ENCODE assay signal across 13 cellular contexts in genomic region chr12:10425938-10426337, GRCh38. TPM values are rescaled to one million over a fixed set of nuclear protein-coding genes. Genes with fewer than 3 reads are reported as not detected.
"Had no signal": no experiment of that assay in that cellular context is flagged by ENCODE, and none has a peak within 500 bp of the region (broad histone marks: within the 10 kb centered on the region; RNA-seq: fewer than 3 reads in every experiment).

No MANE protein-coding gene starts in this region.

RNA-seq across cellular contexts. Expression of gene KLRC3, which starts 5.5 kb away (rescaled TPM):
- total RNA-seq: activated CD4-positive, alpha-beta memory T cell treated with anti-CD3 and anti-CD28 coated beads, Interleukin-2, amount 10 ng/mL, durations not matched to agents 7 days and 5 days; activated CD4-positive, alpha-beta T cell treated with anti-CD3 and anti-CD28 coated beads, Interleukin-2, amount 10 ng/mL, durations not matched to agents 7 days and 5 days; activated naive CD4-positive, alpha-beta T cell treated with anti-CD3 and anti-CD28 coated beads, Interleukin-2, amount 50 U/mL, for 72 hours; ascending aorta; breast epithelium; cardiac muscle cell; endothelial cell of umbilical vein; fibroblast of lung; fibroblast of villous mesenchyme; gastroesophageal sphincter; T-helper 2 cell treated with Interferon-gamma antibody and Interleukin-4, amounts not matched to agents 100 ng/mL and 5 ng/mL, for 36 hours; WTC11 had no signal
- polyA plus RNA-seq: endothelial cell of umbilical vein, fibroblast of lung had no signal

RNA-seq across cellular contexts. Expression of gene KLRC2, which starts 9.9 kb away (rescaled TPM):
- total RNA-seq: activated CD4-positive, alpha-beta memory T cell treated with anti-CD3 and anti-CD28 coated beads, Interleukin-2, amount 10 ng/mL, durations not matched to agents 7 days and 5 days; activated CD4-positive, alpha-beta T cell treated with anti-CD3 and anti-CD28 coated beads, Interleukin-2, amount 10 ng/mL, durations not matched to agents 7 days and 5 days; ascending aorta; cardiac muscle cell; endothelial cell of umbilical vein; fibroblast of lung; fibroblast of villous mesenchyme; T-helper 2 cell treated with Interferon-gamma antibody and Interleukin-4, amounts not matched to agents 100 ng/mL and 5 ng/mL, for 36 hours; WTC11 had no signal
- polyA plus RNA-seq: cardiac muscle cell, endothelial cell of umbilical vein, fibroblast of lung had no signal

RNA-seq across cellular contexts. Expression of gene KLRC4, which starts 16.4 kb away (rescaled TPM):
- total RNA-seq: activated CD4-positive, alpha-beta memory T cell treated with anti-CD3 and anti-CD28 coated beads, Interleukin-2, amount 10 ng/mL, durations not matched to agents 7 days and 5 days; activated CD4-positive, alpha-beta T cell treated with anti-CD3 and anti-CD28 coated beads, Interleukin-2, amount 10 ng/mL, durations not matched to agents 7 days and 5 days; ascending aorta; cardiac muscle cell; endothelial cell of umbilical vein; fibroblast of lung; fibroblast of villous mesenchyme; T-helper 2 cell treated with Interferon-gamma antibody and Interleukin-4, amounts not matched to agents 100 ng/mL and 5 ng/mL, for 36 hours; WTC11 had no signal
- polyA plus RNA-seq: cardiac muscle cell, endothelial cell of umbilical vein, fibroblast of lung had no signal

RNA-seq across cellular contexts. Expression of gene KLRC1, which starts 27.2 kb away (rescaled TPM):
- total RNA-seq: activated CD4-positive, alpha-beta memory T cell treated with anti-CD3 and anti-CD28 coated beads, Interleukin-2, amount 10 ng/mL, durations not matched to agents 7 days and 5 days; activated CD4-positive, alpha-beta T cell treated with anti-CD3 and anti-CD28 coated beads, Interleukin-2, amount 10 ng/mL, durations not matched to agents 7 days and 5 days; ascending aorta; cardiac muscle cell; cerebellum; endothelial cell of umbilical vein; fibroblast of lung; fibroblast of villous mesenchyme; T-helper 2 cell treated with Interferon-gamma antibody and Interleukin-4, amounts not matched to agents 100 ng/mL and 5 ng/mL, for 36 hours; WTC11 had no signal
- polyA plus RNA-seq: cardiac muscle cell, endothelial cell of umbilical vein, fibroblast of lung had no signal

RNA-seq across cellular contexts. Expression of gene KLRK1, which starts 36.1 kb away (rescaled TPM):
- total RNA-seq: ascending aorta, cardiac muscle cell, endothelial cell of umbilical vein, fibroblast of lung, fibroblast of villous mesenchyme had no signal
- polyA plus RNA-seq: endothelial cell of umbilical vein, fibroblast of lung had no signal
